ENCODE assay signal across 1 cellular context in the genomic region with DNA sequence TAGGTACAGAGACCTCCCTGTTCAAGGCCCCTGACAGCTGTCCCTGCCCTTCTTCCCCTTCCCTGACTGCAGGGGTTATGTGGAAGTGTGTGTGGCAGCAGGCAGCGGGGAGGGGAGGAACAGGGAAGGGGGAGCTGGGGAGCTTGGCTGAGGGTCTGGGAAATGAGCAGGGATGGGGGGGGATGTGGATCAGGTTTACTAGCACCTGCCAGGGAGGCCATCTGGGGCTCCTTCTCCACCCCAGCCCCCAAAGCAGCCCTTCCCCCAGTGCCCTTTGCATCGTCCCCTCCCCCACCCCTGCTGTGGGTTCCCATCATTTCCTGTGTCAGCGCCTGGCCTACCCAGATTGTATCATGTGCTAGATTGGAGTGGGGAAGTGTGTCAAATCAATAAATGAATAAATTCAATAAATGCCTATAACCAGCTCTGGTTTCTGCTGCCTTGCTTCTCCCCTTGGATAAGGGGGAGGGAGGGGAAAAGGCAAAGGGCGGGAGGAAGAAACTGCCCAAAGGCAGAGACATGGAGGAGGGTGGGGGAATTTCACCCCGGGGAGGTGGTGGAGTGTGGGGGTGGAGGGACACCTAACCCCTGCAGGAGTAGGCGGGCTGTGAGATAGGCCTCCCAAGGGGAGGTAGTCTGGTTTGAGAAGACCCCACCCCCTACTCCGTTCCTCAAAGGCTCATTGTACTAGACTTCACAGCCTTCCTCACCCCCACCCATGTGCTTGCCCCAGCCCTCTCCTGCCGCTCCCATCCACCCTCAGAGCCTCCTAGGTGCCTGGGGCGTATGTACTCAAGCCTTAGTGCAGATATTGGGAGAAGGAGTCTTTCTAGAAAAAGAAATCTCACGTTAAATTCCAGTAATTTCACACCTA.
TF ChIP-seq lines count a peak whose summit lies in the region.

No MANE protein-coding gene starts in this region.

TF ChIP-seq in endothelial cell of umbilical vein, 7 proteins besides CTCF, POLR2A, EP300 and RAD21:
- TF ChIP-seq GATA2 (IDR thresholded peaks at IDR 0.05; ENCODE audit: insufficient read depth, insufficient read length, low read depth, low read length) (peak; percentile 18), POLR2AphosphoS5 (IDR thresholded peaks at IDR 0.05; ENCODE audit: insufficient read depth, low read depth, low read length) (no peak)
